Comparison of ENCODE assay signal across 7 cellular contexts in the genomic region with DNA sequence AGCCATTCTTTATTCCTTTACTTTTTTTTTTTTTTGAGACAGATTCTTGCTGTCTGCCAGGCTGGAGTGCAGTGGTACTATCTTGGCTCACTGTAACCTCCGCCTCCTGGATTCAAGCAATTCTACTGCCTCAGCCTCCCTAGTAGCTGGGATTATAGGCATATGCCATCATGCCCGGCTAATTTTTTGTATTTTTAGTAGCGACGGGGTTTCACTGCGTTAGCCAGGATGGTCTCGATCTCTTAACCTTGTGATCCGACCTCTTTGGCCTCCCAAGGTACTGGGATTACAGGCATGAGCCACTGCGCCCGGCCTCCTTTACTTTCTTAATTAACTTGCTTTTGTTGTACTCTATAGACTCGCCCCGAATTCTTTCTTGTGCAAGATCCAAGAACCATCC. TPM values are rescaled to one million over a fixed set of nuclear protein-coding genes. Genes with fewer than 3 reads are reported as not detected.
DNase-seq lines count a peak whose midpoint lies in the region; ATAC-seq and TF ChIP-seq lines count a peak whose summit lies in the region.
"Not testable (repeated sequence)": the region's sequence is repeated elsewhere in the genome, so short reads cannot be mapped to it uniquely, and the experiment has no call there.

No MANE protein-coding gene starts in this region.

- ATAC-seq in GM23338; activated CD4-positive, alpha-beta T cell treated with anti-CD3 and anti-CD28 coated beads for 36 hours; activated CD8-positive, alpha-beta T cell treated with anti-CD3 and anti-CD28 coated beads, Interleukin-2, amount 10 ng/mL, durations not matched to agents 7 days and 5 days; stimulated activated effector memory CD8-positive, alpha-beta T cell treated with anti-CD3 and anti-CD28 coated beads, Interleukin-12 subunit alpha, Interleukin-12 subunit beta, amount 100 ng/mL, for 72 hours: not testable (repeated sequence)

- H3K4me2 ChIP-seq in GM23338; mammary epithelial cell (ENCODE audit: insufficient read depth, low read depth, low read length): not testable (repeated sequence)

- 86% methylated on average over 11 of the region's 11 CpGs for WGBS in mammary epithelial cell (ENCODE audit: low coverage, missing lambda C conversion rate)

- intact Hi-C loops in activated CD4-positive, alpha-beta T cell treated with anti-CD3 and anti-CD28 coated beads for 36 hours (cut with DNase I, micrococcal nuclease), result loop anchor here (1.0 to 2.0 kb wide), 3 partner anchors 35 to 95 kb away; a partner anchor contains a TSS
- intact Hi-C loops in activated T-helper 1 cell treated with anti-CD3 and anti-CD28 coated beads, Interleukin-12 subunit alpha, Interleukin-12 subunit beta, Interleukin-2, Interleukin-4 antibody, amounts not matched to agents 30 ng/mL and 10 ng/mL and 1 ng/mL, durations not matched to agents 14 hours and 24 hours and 36 hours (cut with micrococcal nuclease), result loop anchor here (1.0 to 2.0 kb wide), 5 partner anchors 45 to 204 kb away; a partner anchor contains a TSS
- intact Hi-C loops in mammary epithelial cell (cut with micrococcal nuclease), result loop anchor here (1.0 kb wide), 1 partner anchor 95 kb away; no protein-coding TSS in a partner anchor

- TSS peak; percentile 89 for BruUV-seq in mammary epithelial cell (replicated peaks; lab: Mats Ljungman, UMichigan)

- not testable (repeated sequence) for H3K9me3 Mint-ChIP-seq in GM23338; T-helper 1 cell treated with Interleukin-12 subunit alpha and Interleukin-12 subunit beta and Interleukin-4 antibody, amounts not matched to agents 30 μg/mL and 1 μg/mL, for 36 hours; activated CD4-positive, alpha-beta T cell treated with anti-CD3 and anti-CD28 coated beads for 36 hours (ENCODE audit: low read depth); activated CD8-positive, alpha-beta T cell treated with anti-CD3 and anti-CD28 coated beads, Interleukin-2, amount 10 ng/mL, durations not matched to agents 7 days and 5 days (ENCODE audit: insufficient read depth); activated T-helper 1 cell treated with anti-CD3 and anti-CD28 coated beads, Interleukin-12 subunit alpha, Interleukin-12 subunit beta, Interleukin-2, Interleukin-4 antibody, amounts not matched to agents 30 ng/mL and 10 ng/mL and 1 ng/mL, durations not matched to agents 14 hours and 24 hours and 36 hours; stimulated activated effector memory CD8-positive, alpha-beta T cell treated with anti-CD3 and anti-CD28 coated beads, Interleukin-12 subunit alpha, Interleukin-12 subunit beta, amount 100 ng/mL, for 72 hours

- not testable (repeated sequence) for TF ChIP-seq CTCF in GM23338 (conservative IDR thresholded peaks at IDR 0.05; ENCODE audit: low read depth in 2 of 2); mammary epithelial cell (conservative IDR thresholded peaks at IDR 0.05 in 1 of 2, IDR thresholded peaks at IDR 0.05 in 1 of 2; ENCODE audit: extremely low read depth in 1 of 2, insufficient read depth in 1 of 2, low read depth in 1 of 2, low read length in 2 of 2)

- not testable (repeated sequence) for H3F3A ChIP-seq in GM23338 (replicated peaks; ENCODE audit: low read depth)

- not testable (repeated sequence) for H3K36me3 Mint-ChIP-seq in GM23338 (ENCODE audit: low read depth); T-helper 1 cell treated with Interleukin-12 subunit alpha and Interleukin-12 subunit beta and Interleukin-4 antibody, amounts not matched to agents 30 μg/mL and 1 μg/mL, for 36 hours (ENCODE audit: low read depth); activated CD4-positive, alpha-beta T cell treated with anti-CD3 and anti-CD28 coated beads for 36 hours (ENCODE audit: low read depth); activated CD8-positive, alpha-beta T cell treated with anti-CD3 and anti-CD28 coated beads, Interleukin-2, amount 10 ng/mL, durations not matched to agents 7 days and 5 days (ENCODE audit: low read depth); activated T-helper 1 cell treated with anti-CD3 and anti-CD28 coated beads, Interleukin-12 subunit alpha, Interleukin-12 subunit beta, Interleukin-2, Interleukin-4 antibody, amounts not matched to agents 30 ng/mL and 10 ng/mL and 1 ng/mL, durations not matched to agents 14 hours and 24 hours and 36 hours (ENCODE audit: low read depth); stimulated activated effector memory CD8-positive, alpha-beta T cell treated with anti-CD3 and anti-CD28 coated beads, Interleukin-12 subunit alpha, Interleukin-12 subunit beta, amount 100 ng/mL, for 72 hours

- CTCF ChIA-PET in activated CD4-positive, alpha-beta T cell treated with anti-CD3 and anti-CD28 coated beads for 36 hours (lab: Charles Lee); mammary epithelial cell (lab: Charles Lee; ENCODE audit: low non-redundant PET): not testable (repeated sequence)
- CTCF ChIA-PET in activated CD8-positive, alpha-beta T cell treated with anti-CD3 and anti-CD28 coated beads, Interleukin-2, amount 10 ng/mL, durations not matched to agents 7 days and 5 days (lab: Charles Lee), result interaction anchor here (2.1 kb wide), 1 partner anchor 95 kb away, joined by 12 read pairs; no protein-coding TSS in a partner anchor

- H3K27ac ChIP-seq in GM23338 (ENCODE audit: low read depth), result 0 out of 2 replicates have a peak overlapping the region, but pooled peaks have one; percentile 32
- H3K27ac ChIP-seq in mammary epithelial cell (ENCODE audit: insufficient read depth, low read depth, low read length), result not testable (repeated sequence)

- peak overlapping the region; percentile 66; the same call in 1 of the 2 replicates for H2AFZ ChIP-seq in GM23338
- not testable (repeated sequence) for H2AFZ ChIP-seq in mammary epithelial cell (ENCODE audit: low read depth, low read length)

- not testable (repeated sequence) for H4K20me1 ChIP-seq in GM23338 (replicated peaks; ENCODE audit: insufficient read depth); mammary epithelial cell (ENCODE audit: insufficient read depth, low read length)

- not testable (repeated sequence) for H3K9me2 ChIP-seq in GM23338 (ENCODE audit: insufficient read depth)

- POLR2A ChIA-PET in activated CD4-positive, alpha-beta T cell treated with anti-CD3 and anti-CD28 coated beads for 36 hours (lab: Charles Lee); activated CD8-positive, alpha-beta T cell treated with anti-CD3 and anti-CD28 coated beads, Interleukin-2, amount 10 ng/mL, durations not matched to agents 7 days and 5 days (lab: Charles Lee): not testable (repeated sequence)

- not testable (repeated sequence) for H3K9ac ChIP-seq in mammary epithelial cell (ENCODE audit: insufficient read depth, low read length)

- not testable (repeated sequence) for H3K4me3 ChIP-seq in GM23338; mammary epithelial cell (replicated peaks in 1 of 3; ENCODE audit: insufficient read depth in 1 of 3, low read depth in 2 of 3, low read length in 3 of 3)

- H3K9me3 ChIP-seq in mammary epithelial cell (replicated peaks; ENCODE audit: insufficient read depth, low read length), result not testable (repeated sequence)

- H3K27me3 Mint-ChIP-seq in GM23338 (ENCODE audit: insufficient read depth, low read depth, poor library complexity); T-helper 1 cell treated with Interleukin-12 subunit alpha and Interleukin-12 subunit beta and Interleukin-4 antibody, amounts not matched to agents 30 μg/mL and 1 μg/mL, for 36 hours (ENCODE audit: low read depth); activated CD4-positive, alpha-beta T cell treated with anti-CD3 and anti-CD28 coated beads for 36 hours; activated CD8-positive, alpha-beta T cell treated with anti-CD3 and anti-CD28 coated beads, Interleukin-2, amount 10 ng/mL, durations not matched to agents 7 days and 5 days (ENCODE audit: low read depth); activated T-helper 1 cell treated with anti-CD3 and anti-CD28 coated beads, Interleukin-12 subunit alpha, Interleukin-12 subunit beta, Interleukin-2, Interleukin-4 antibody, amounts not matched to agents 30 ng/mL and 10 ng/mL and 1 ng/mL, durations not matched to agents 14 hours and 24 hours and 36 hours (ENCODE audit: insufficient read depth): not testable (repeated sequence)

- not testable (repeated sequence) for H3K4me1 ChIP-seq in GM23338 (ENCODE audit: insufficient read depth); mammary epithelial cell (ENCODE audit: insufficient read depth, low read length)

- in situ Hi-C loops in mammary epithelial cell (cut with MboI; ENCODE audit: low sequenced_read_pairs in 2 of 2), result not testable (repeated sequence)

- not testable (repeated sequence) for H3K4me1 Mint-ChIP-seq in GM23338
- peaks cover 42% of the 10 kb centered on the region for H3K4me1 Mint-ChIP-seq in T-helper 1 cell treated with Interleukin-12 subunit alpha and Interleukin-12 subunit beta and Interleukin-4 antibody, amounts not matched to agents 30 μg/mL and 1 μg/mL, for 36 hours (ENCODE audit: low read depth)
- peaks cover 33% of the 10 kb centered on the region for H3K4me1 Mint-ChIP-seq in activated CD4-positive, alpha-beta T cell treated with anti-CD3 and anti-CD28 coated beads for 36 hours
- peaks cover 40% of the 10 kb centered on the region for H3K4me1 Mint-ChIP-seq in activated CD8-positive, alpha-beta T cell treated with anti-CD3 and anti-CD28 coated beads, Interleukin-2, amount 10 ng/mL, durations not matched to agents 7 days and 5 days (ENCODE audit: low read depth)
- H3K4me1 Mint-ChIP-seq in activated T-helper 1 cell treated with anti-CD3 and anti-CD28 coated beads, Interleukin-12 subunit alpha, Interleukin-12 subunit beta, Interleukin-2, Interleukin-4 antibody, amounts not matched to agents 30 ng/mL and 10 ng/mL and 1 ng/mL, durations not matched to agents 14 hours and 24 hours and 36 hours (ENCODE audit: low read depth), result peaks cover 50% of the 10 kb centered on the region
- H3K4me1 Mint-ChIP-seq in stimulated activated effector memory CD8-positive, alpha-beta T cell treated with anti-CD3 and anti-CD28 coated beads, Interleukin-12 subunit alpha, Interleukin-12 subunit beta, amount 100 ng/mL, for 72 hours, result peaks cover 44% of the 10 kb centered on the region

- DNase-seq in GM23338 (ENCODE audit: low spot score); activated CD4-positive, alpha-beta T cell treated with anti-CD3 and anti-CD28 coated beads for 36 hours; activated CD8-positive, alpha-beta T cell treated with anti-CD3 and anti-CD28 coated beads, Interleukin-2, amount 10 ng/mL, durations not matched to agents 7 days and 5 days; activated T-helper 1 cell treated with anti-CD3 and anti-CD28 coated beads, Interleukin-12 subunit alpha, Interleukin-12 subunit beta, Interleukin-2, Interleukin-4 antibody, amounts not matched to agents 30 ng/mL and 10 ng/mL and 1 ng/mL, durations not matched to agents 14 hours and 24 hours and 36 hours (ENCODE audit: low spot score); mammary epithelial cell; stimulated activated effector memory CD8-positive, alpha-beta T cell treated with anti-CD3 and anti-CD28 coated beads, Interleukin-12 subunit alpha, Interleukin-12 subunit beta, amount 100 ng/mL, for 72 hours (ENCODE audit: low spot score in 2 of 2): not testable (repeated sequence)

- not testable (repeated sequence) for H3K27ac Mint-ChIP-seq in GM23338
- H3K27ac Mint-ChIP-seq in T-helper 1 cell treated with Interleukin-12 subunit alpha and Interleukin-12 subunit beta and Interleukin-4 antibody, amounts not matched to agents 30 μg/mL and 1 μg/mL, for 36 hours, result peak overlapping the region; percentile 93
- H3K27ac Mint-ChIP-seq in activated CD4-positive, alpha-beta T cell treated with anti-CD3 and anti-CD28 coated beads for 36 hours, result peak overlapping the region; percentile 65
- peak overlapping the region; percentile 5 for H3K27ac Mint-ChIP-seq in activated CD8-positive, alpha-beta T cell treated with anti-CD3 and anti-CD28 coated beads, Interleukin-2, amount 10 ng/mL, durations not matched to agents 7 days and 5 days
- peak overlapping the region; percentile 71 for H3K27ac Mint-ChIP-seq in activated T-helper 1 cell treated with anti-CD3 and anti-CD28 coated beads, Interleukin-12 subunit alpha, Interleukin-12 subunit beta, Interleukin-2, Interleukin-4 antibody, amounts not matched to agents 30 ng/mL and 10 ng/mL and 1 ng/mL, durations not matched to agents 14 hours and 24 hours and 36 hours
- peak overlapping the region; percentile 72 for H3K27ac Mint-ChIP-seq in stimulated activated effector memory CD8-positive, alpha-beta T cell treated with anti-CD3 and anti-CD28 coated beads, Interleukin-12 subunit alpha, Interleukin-12 subunit beta, amount 100 ng/mL, for 72 hours

- dilution Hi-C loops in mammary epithelial cell (cut with HindIII; ENCODE audit: low sequenced_read_pairs), result not testable (repeated sequence)

- H3K4me3 Mint-ChIP-seq in GM23338; T-helper 1 cell treated with Interleukin-12 subunit alpha and Interleukin-12 subunit beta and Interleukin-4 antibody, amounts not matched to agents 30 μg/mL and 1 μg/mL, for 36 hours; activated CD4-positive, alpha-beta T cell treated with anti-CD3 and anti-CD28 coated beads for 36 hours; activated CD8-positive, alpha-beta T cell treated with anti-CD3 and anti-CD28 coated beads, Interleukin-2, amount 10 ng/mL, durations not matched to agents 7 days and 5 days; activated T-helper 1 cell treated with anti-CD3 and anti-CD28 coated beads, Interleukin-12 subunit alpha, Interleukin-12 subunit beta, Interleukin-2, Interleukin-4 antibody, amounts not matched to agents 30 ng/mL and 10 ng/mL and 1 ng/mL, durations not matched to agents 14 hours and 24 hours and 36 hours; stimulated activated effector memory CD8-positive, alpha-beta T cell treated with anti-CD3 and anti-CD28 coated beads, Interleukin-12 subunit alpha, Interleukin-12 subunit beta, amount 100 ng/mL, for 72 hours: not testable (repeated sequence)

- H3K79me2 ChIP-seq in GM23338 (replicated peaks; ENCODE audit: insufficient read depth); mammary epithelial cell (ENCODE audit: insufficient read depth, low read length): not testable (repeated sequence)

- H3K27me3 ChIP-seq in GM23338 (ENCODE audit: insufficient read depth); mammary epithelial cell (ENCODE audit: insufficient read depth, low read length): not testable (repeated sequence)

- not testable (repeated sequence) for H3K36me3 ChIP-seq in GM23338 (ENCODE audit: insufficient read depth); mammary epithelial cell (ENCODE audit: insufficient read depth, low read length)

RNA-seq across cellular contexts. Expression of a gene that starts 44.9 kb away (rescaled TPM):
- 18.7 and 19.4 TPM in 2 replicates for total RNA-seq in GM23338 (2014; rRNA removed; shearing (Covaris generic))
- polyA plus RNA-seq in GM23338 (2016; fragmentation: Nextera tagmentation; extraction: Ambion mirVana) (24.8 and 24.9 TPM in 2 replicates), mammary epithelial cell (25.3 TPM)
- total RNA-seq in activated CD4-positive, alpha-beta T cell treated with anti-CD3 and anti-CD28 coated beads for 36 hours, result 10 to 100 TPM; 24.7 to 29.5 TPM
- total RNA-seq in activated CD8-positive, alpha-beta T cell treated with anti-CD3 and anti-CD28 coated beads, Interleukin-2, amount 10 ng/mL, durations not matched to agents 7 days and 5 days, result 10 to 100 TPM; 27.5 to 28.0 TPM
- total RNA-seq in activated T-helper 1 cell treated with anti-CD3 and anti-CD28 coated beads, Interleukin-12 subunit alpha, Interleukin-12 subunit beta, Interleukin-2, Interleukin-4 antibody, amounts not matched to agents 30 ng/mL and 10 ng/mL and 1 ng/mL, durations not matched to agents 14 hours and 24 hours and 36 hours, result 21.2 and 23.7 TPM in 2 replicates
- total RNA-seq in mammary epithelial cell, result 10 to 100 TPM; 20.8 to 24.3 TPM
- polyA minus RNA-seq in mammary epithelial cell, result 10.0 TPM

RNA-seq across cellular contexts. Expression of a gene that starts 45.3 kb away (rescaled TPM):
- 13.7 and 16.0 TPM in 2 replicates for total RNA-seq in GM23338 (2014; rRNA removed; shearing (Covaris generic))
- polyA plus RNA-seq in GM23338 (2016; fragmentation: Nextera tagmentation; extraction: Ambion mirVana) (8.0 and 8.5 TPM in 2 replicates), mammary epithelial cell (5.4 TPM)
- total RNA-seq in activated CD4-positive, alpha-beta T cell treated with anti-CD3 and anti-CD28 coated beads for 36 hours, result 1 to 10 TPM; 4.2 to 5.1 TPM
- total RNA-seq in activated CD8-positive, alpha-beta T cell treated with anti-CD3 and anti-CD28 coated beads, Interleukin-2, amount 10 ng/mL, durations not matched to agents 7 days and 5 days, result 10 to 100 TPM in 1 of 2 experiments, 1 to 10 TPM in 1; 10.0 to 10.7 TPM
- total RNA-seq in activated T-helper 1 cell treated with anti-CD3 and anti-CD28 coated beads, Interleukin-12 subunit alpha, Interleukin-12 subunit beta, Interleukin-2, Interleukin-4 antibody, amounts not matched to agents 30 ng/mL and 10 ng/mL and 1 ng/mL, durations not matched to agents 14 hours and 24 hours and 36 hours, result 14.5 and 16.7 TPM in 2 replicates
- total RNA-seq in mammary epithelial cell, result 10 to 100 TPM; 20.2 to 25.0 TPM
- polyA minus RNA-seq in mammary epithelial cell, result 10.9 TPM
